In genomic region chr5:154196955-154197652, GRCh38 we compare ENCODE assay signal across 8 cellular contexts. TPM values are rescaled to one million over a fixed set of nuclear protein-coding genes. Genes with fewer than 3 reads are reported as not detected.
A peak's percentile ranks its signal among the peaks of the same experiment; 100 is the strongest.
DNase-seq lines count a peak whose midpoint lies in the region; ATAC-seq and TF ChIP-seq lines count a peak whose summit lies in the region.

No MANE protein-coding gene starts in this region.

- H3K9me3 Mint-ChIP-seq in activated naive CD4-positive, alpha-beta T cell treated with anti-CD3 and anti-CD28 coated beads, Interleukin-2, amount 50 U/mL, for 24 hours = no peaks in the 10 kb centered on the region
- no peaks in the 10 kb centered on the region for H3K9me3 Mint-ChIP-seq in dendritic cell treated with granulocyte-macrophage colony-stimulating factor and Interleukin-4, amounts not matched to agents 40 ng/mL and 50 ng/mL, for 4 days
- H3K9me3 Mint-ChIP-seq in natural killer cell = no peaks in the 10 kb centered on the region

- DNase-seq in activated naive CD4-positive, alpha-beta T cell (lab: John Stamatoyannopoulos, UW) = no peak
- peak; percentile 19 to 61 for DNase-seq in NCI-H446 (lab: John Stamatoyannopoulos, UW)
- DNase-seq in natural killer cell = no peak
- DNase-seq in adrenal gland = no peak
- no peak for DNase-seq in activated effector memory CD4-positive, alpha-beta T cell treated with anti-CD3 and anti-CD28 coated beads, Interleukin-2, amount 50 U/mL, for 16 hours
- DNase-seq in NCI-H1105 (lab: John Stamatoyannopoulos, UW) = no peak

- H3K36me3 ChIP-seq in adrenal gland (replicated peaks in 1 of 2) = no peaks in the 10 kb centered on the region

- TF ChIP-seq CTCF in natural killer cell (IDR thresholded peaks at IDR 0.05) (no peak), adrenal gland (IDR thresholded peaks at IDR 0.05) (peak in 3 of 6 experiments; percentile 12 to 31 (median 24))

- H3K36me3 Mint-ChIP-seq in activated naive CD4-positive, alpha-beta T cell treated with anti-CD3 and anti-CD28 coated beads, Interleukin-2, amount 50 U/mL, for 24 hours = peaks cover 8% of the 10 kb centered on the region
- H3K36me3 Mint-ChIP-seq in dendritic cell treated with granulocyte-macrophage colony-stimulating factor and Interleukin-4, amounts not matched to agents 40 ng/mL and 50 ng/mL, for 4 days (ENCODE audit: low read depth) = peaks cover 34% of the 10 kb centered on the region
- H3K36me3 Mint-ChIP-seq in natural killer cell = peaks cover 5% of the 10 kb centered on the region

- H3K27ac ChIP-seq in adrenal gland = no peak overlapping the region

- H3K27me3 Mint-ChIP-seq in activated naive CD4-positive, alpha-beta T cell treated with anti-CD3 and anti-CD28 coated beads, Interleukin-2, amount 50 U/mL, for 24 hours = no peaks in the 10 kb centered on the region
- H3K27me3 Mint-ChIP-seq in dendritic cell treated with granulocyte-macrophage colony-stimulating factor and Interleukin-4, amounts not matched to agents 40 ng/mL and 50 ng/mL, for 4 days = no peaks in the 10 kb centered on the region
- no peaks in the 10 kb centered on the region for H3K27me3 Mint-ChIP-seq in natural killer cell (ENCODE audit: low read depth in 2 of 2)

- no peak for TF ChIP-seq POLR2A in adrenal gland (IDR thresholded peaks at IDR 0.05)

- peaks cover 63% of the 10 kb centered on the region for H3K4me1 Mint-ChIP-seq in activated naive CD4-positive, alpha-beta T cell treated with anti-CD3 and anti-CD28 coated beads, Interleukin-2, amount 50 U/mL, for 24 hours
- H3K4me1 Mint-ChIP-seq in dendritic cell treated with granulocyte-macrophage colony-stimulating factor and Interleukin-4, amounts not matched to agents 40 ng/mL and 50 ng/mL, for 4 days (ENCODE audit: low read depth) = peaks cover 48% of the 10 kb centered on the region
- H3K4me1 Mint-ChIP-seq in natural killer cell = peaks cover 71 to 73% of the 10 kb centered on the region in 2 donors

- H3K27me3 ChIP-seq in adrenal gland = no peaks in the 10 kb centered on the region

- H3K9me3 ChIP-seq in adrenal gland (replicated peaks in 1 of 3) = no peaks in the 10 kb centered on the region

- no peak overlapping the region for H3K4me3 ChIP-seq in adrenal gland

- intact Hi-C loops in dendritic cell treated with granulocyte-macrophage colony-stimulating factor and Interleukin-4, amounts not matched to agents 40 ng/mL and 50 ng/mL, for 4 days (cut with micrococcal nuclease) = loop anchor here (10.0 kb wide), 1 partner anchor 208 kb away; no protein-coding TSS in a partner anchor
- intact Hi-C loops in natural killer cell (cut with micrococcal nuclease) = loop anchor here (5.0 to 10.0 kb wide), 3 partner anchors 40 to 248 kb away; partner anchors contain the start of gene SAP30L
- intact Hi-C loops in adrenal gland (cut with DNase I) = no loop called here

- peak overlapping the region; percentile 10 for H3K27ac Mint-ChIP-seq in activated naive CD4-positive, alpha-beta T cell treated with anti-CD3 and anti-CD28 coated beads, Interleukin-2, amount 50 U/mL, for 24 hours
- peak overlapping the region; percentile 19 for H3K27ac Mint-ChIP-seq in dendritic cell treated with granulocyte-macrophage colony-stimulating factor and Interleukin-4, amounts not matched to agents 40 ng/mL and 50 ng/mL, for 4 days
- peak overlapping the region; percentile 86 to 99 for H3K27ac Mint-ChIP-seq in natural killer cell

- WGBS in adrenal gland, 4 donors = 42 to 47% (median 45%) methylated on average over 8 of the region's 8 CpGs

- peak in 2 of 3 donors; percentile 18 to 48 for ATAC-seq in natural killer cell

- H3K4me1 ChIP-seq in adrenal gland (replicated peaks in 1 of 2) = peaks cover 10 to 46% of the 10 kb centered on the region in 2 donors

- H3K4me3 Mint-ChIP-seq in activated naive CD4-positive, alpha-beta T cell treated with anti-CD3 and anti-CD28 coated beads, Interleukin-2, amount 50 U/mL, for 24 hours = peak overlapping the region; percentile 31
- H3K4me3 Mint-ChIP-seq in dendritic cell treated with granulocyte-macrophage colony-stimulating factor and Interleukin-4, amounts not matched to agents 40 ng/mL and 50 ng/mL, for 4 days = no peak overlapping the region
- H3K4me3 Mint-ChIP-seq in natural killer cell = peak overlapping the region; percentile 78

RNA-seq across cellular contexts. Expression of gene GALNT10, which starts 6.6 kb away (rescaled TPM):
- total RNA-seq in natural killer cell (10 to 100 TPM; 77.0 to 92.6 (median 77.6) TPM), adrenal gland (10 to 100 TPM; 26.6 to 74.1 (median 49.4) TPM)
- polyA plus RNA-seq in adrenal gland = 10 to 100 TPM in 1 of 3 donors, 1 to 10 TPM in 2; 5.6 to 55.9 (median 7.3) TPM

Comparison
In these comparisons a context has a peak if more than half of its experiments do, and no peak if none do; other contexts are left out.
1. H3K27ac Mint-ChIP-seq: peak in every context shown above with its lines; median percentile 92 in natural killer cell; 19 in dendritic cell treated with granulocyte-macrophage colony-stimulating factor and Interleukin-4, amounts not matched to agents 40 ng/mL and 50 ng/mL, for 4 days; 10 in activated naive CD4-positive, alpha-beta T cell treated with anti-CD3 and anti-CD28 coated beads, Interleukin-2, amount 50 U/mL, for 24 hours.
2. DNase-seq: peak in NCI-H446 (2 of 2); none in activated naive CD4-positive, alpha-beta T cell (0 of 4), natural killer cell (single experiment), adrenal gland (0 of 7), activated effector memory CD4-positive, alpha-beta T cell treated with anti-CD3 and anti-CD28 coated beads, Interleukin-2, amount 50 U/mL, for 16 hours (single experiment) and NCI-H1105 (single experiment).
3. intact Hi-C loops: an anchor here in dendritic cell treated with granulocyte-macrophage colony-stimulating factor and Interleukin-4, amounts not matched to agents 40 ng/mL and 50 ng/mL, for 4 days (10.0 kb wide) and natural killer cell (5.0 to 10.0 kb wide); none called in adrenal gland.